13 cellular contexts compared by ENCODE assay signal in the genomic region with DNA sequence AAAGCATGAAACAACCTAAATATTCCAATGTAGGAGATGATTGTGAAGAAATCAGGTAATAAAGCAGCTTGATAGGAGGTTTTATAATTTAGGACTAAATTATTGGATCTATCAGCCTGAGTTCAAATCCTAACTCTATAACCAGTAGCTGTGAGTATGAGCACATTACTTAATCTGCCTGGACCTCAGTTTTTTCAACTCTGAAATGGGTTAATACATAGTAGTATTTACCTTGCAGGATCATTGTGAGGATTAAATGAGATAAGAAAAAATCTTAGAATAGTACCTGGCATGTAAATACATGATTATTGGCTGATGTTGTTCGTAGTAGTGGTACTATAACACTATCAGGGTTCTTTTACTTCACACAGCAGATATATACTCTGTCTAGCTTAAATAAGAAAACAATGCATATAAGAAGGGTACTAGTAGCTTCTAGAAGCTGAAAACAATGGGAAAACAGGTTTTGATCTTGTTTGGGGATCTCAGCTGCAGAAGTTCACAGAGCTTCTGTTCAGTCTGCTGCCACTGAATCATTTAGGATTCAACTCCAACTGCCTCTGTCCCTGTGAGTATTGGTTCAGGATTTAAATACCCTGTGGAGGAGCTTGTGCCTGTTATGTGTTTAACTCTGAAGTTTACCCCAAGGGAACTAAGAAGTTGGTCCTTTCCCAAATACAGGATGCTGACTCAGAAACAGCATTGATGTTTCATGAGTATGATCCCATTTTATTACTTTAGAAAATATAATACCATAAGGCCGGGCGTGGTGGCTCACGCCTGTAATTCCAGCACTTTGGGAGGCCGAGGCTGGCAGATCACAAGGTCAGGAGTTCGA. TPM values are rescaled to one million over a fixed set of nuclear protein-coding genes. Genes with fewer than 3 reads are reported as not detected.
DNase-seq lines count a peak whose midpoint lies in the region; TF ChIP-seq lines count a peak whose summit lies in the region.
"Had no signal": no experiment of that assay in that cellular context is flagged by ENCODE, and none has a peak within 500 bp of the region (broad histone marks: within the 10 kb centered on the region; RNA-seq: fewer than 3 reads in every experiment).

No MANE protein-coding gene starts in this region.

- H3K27ac ChIP-seq in left ventricle myocardium inferior (replicated peaks) (peak overlapping the region; percentile 71), right atrium auricular region (no peak overlapping the region), breast epithelium (peak overlapping the region; percentile 61 to 67), vagina (peak overlapping the region; percentile 5)

- peak overlapping the region in 4 of 6 donors; percentile 6 to 49 (median 25) for H3K27ac Mint-ChIP-seq in immature natural killer cell
- H3K27ac Mint-ChIP-seq: activated T-cell treated with anti-CD3 and anti-CD28 coated beads, Interleukin-2, amount 50 U/mL, for 24 hours; type B pancreatic cell had no signal

- TF ChIP-seq POLR2A in breast epithelium (IDR thresholded peaks at IDR 0.05) = no peak
- TF ChIP-seq POLR2A in vagina (IDR thresholded peaks at IDR 0.05) = no peak

- no peaks in the 10 kb centered on the region for H3K27me3 ChIP-seq in left ventricle myocardium inferior (ENCODE audit: low read depth)
- no peaks in the 10 kb centered on the region for H3K27me3 ChIP-seq in right atrium auricular region
- no peaks in the 10 kb centered on the region for H3K27me3 ChIP-seq in breast epithelium
- H3K27me3 ChIP-seq in vagina = no peaks in the 10 kb centered on the region

- peaks cover 38 to 52% of the 10 kb centered on the region in 2 donors for H3K4me1 Mint-ChIP-seq in immature natural killer cell

- TF ChIP-seq CTCF in left ventricle myocardium inferior (IDR thresholded peaks at IDR 0.05; ENCODE audit: borderline replicate concordance) (no peak), right atrium auricular region (IDR thresholded peaks at IDR 0.05) (no peak), breast epithelium (IDR thresholded peaks at IDR 0.05) (no peak), vagina (IDR thresholded peaks at IDR 0.05) (no peak)

- intact Hi-C loops in left ventricle myocardium inferior (cut with micrococcal nuclease) = no loop called here
- intact Hi-C loops in breast epithelium (cut with DNase I; ENCODE audit: low total_unique reads) = loop anchor here (5.0 kb wide), 1 partner anchor 337 kb away; no protein-coding TSS in a partner anchor
- intact Hi-C loops in vagina (cut with DNase I) = no loop called here

- H3K36me3 Mint-ChIP-seq in immature natural killer cell = peaks cover 3 to 13% (median 9%) of the 10 kb centered on the region in 3 donors

- DNase-seq in left ventricle myocardium inferior (no peak), right atrium auricular region (ENCODE audit: low spot score) (no peak), breast epithelium (ENCODE audit: low spot score in 2 of 2) (no peak), immature natural killer cell (no peak), vagina (ENCODE audit: extremely low spot score in 2 of 2) (peak in 1 of 2 donors; percentile 37), activated gamma-delta T cell treated with Interleukin-2 at 50 U/mL for 16 hours (no peak), HuH-7 (ENCODE audit: low spot score) (no peak), RKO (ENCODE audit: low spot score) (no peak)
- DNase-seq: activated CD4-positive, alpha-beta T cell treated with anti-CD3 and anti-CD28 coated beads for 1 hour; activated T-cell treated with anti-CD3 and anti-CD28 coated beads, Interleukin-2, amount 50 U/mL, for 24 hours; aorta; stimulated activated CD4-positive, alpha-beta T cell treated with anti-CD3 and anti-CD28 coated beads, Interleukin-12 subunit alpha, Interleukin-12 subunit beta, amount 100 ng/mL, for 4 hours had no signal

- H3K4me1 ChIP-seq in left ventricle myocardium inferior = peaks cover 57% of the 10 kb centered on the region
- H3K4me1 ChIP-seq in right atrium auricular region = peaks cover 0 to 14% of the 10 kb centered on the region in 2 donors
- peaks cover 0 to 4% of the 10 kb centered on the region in 2 donors for H3K4me1 ChIP-seq in breast epithelium
- H3K4me1 ChIP-seq in vagina = peaks cover 24% of the 10 kb centered on the region

- H3K36me3 ChIP-seq in left ventricle myocardium inferior = no peaks in the 10 kb centered on the region
- no peaks in the 10 kb centered on the region for H3K36me3 ChIP-seq in right atrium auricular region
- H3K36me3 ChIP-seq in breast epithelium = no peaks in the 10 kb centered on the region
- no peaks in the 10 kb centered on the region for H3K36me3 ChIP-seq in vagina

- no peak overlapping the region for H3K4me3 Mint-ChIP-seq in immature natural killer cell
- H3K4me3 Mint-ChIP-seq: activated T-cell treated with anti-CD3 and anti-CD28 coated beads, Interleukin-2, amount 50 U/mL, for 24 hours; type B pancreatic cell had no signal

- H3K27me3 Mint-ChIP-seq in immature natural killer cell (ENCODE audit: low read depth in 3 of 3) = no peaks in the 10 kb centered on the region
- H3K27me3 Mint-ChIP-seq: activated T-cell treated with anti-CD3 and anti-CD28 coated beads, Interleukin-2, amount 50 U/mL, for 24 hours; type B pancreatic cell had no signal

- H3K9me3 Mint-ChIP-seq in immature natural killer cell = no peaks in the 10 kb centered on the region
- H3K9me3 Mint-ChIP-seq: activated T-cell treated with anti-CD3 and anti-CD28 coated beads, Interleukin-2, amount 50 U/mL, for 24 hours; type B pancreatic cell had no signal

- H3K9me3 ChIP-seq in left ventricle myocardium inferior (replicated peaks) = no peaks in the 10 kb centered on the region
- H3K9me3 ChIP-seq in right atrium auricular region = no peaks in the 10 kb centered on the region
- H3K9me3 ChIP-seq in breast epithelium = no peaks in the 10 kb centered on the region
- no peaks in the 10 kb centered on the region for H3K9me3 ChIP-seq in vagina

- no peak overlapping the region for H3K4me3 ChIP-seq in left ventricle myocardium inferior
- H3K4me3 ChIP-seq in right atrium auricular region = no peak overlapping the region
- no peak overlapping the region for H3K4me3 ChIP-seq in breast epithelium
- no peak overlapping the region for H3K4me3 ChIP-seq in vagina

RNA-seq across cellular contexts. Expression of gene KAT2B, which starts 34.2 kb away (rescaled TPM):
- total RNA-seq in left ventricle myocardium inferior = 94.3 TPM
- 10 to 100 TPM; 25.0 to 70.5 TPM for total RNA-seq in right atrium auricular region
- 10 to 100 TPM; 22.6 to 34.7 (median 34.0) TPM for total RNA-seq in breast epithelium
- polyA plus RNA-seq in immature natural killer cell = 10 to 100 TPM in 1 of 3 donors, 1 to 10 TPM in 2; 2.5 to 12.0 (median 5.8) TPM
- 41.0 TPM for total RNA-seq in vagina

Comparison
In these comparisons a context has a peak if more than half of its experiments do, and no peak if none do; other contexts are left out.
1. H3K27ac ChIP-seq: peak in left ventricle myocardium inferior (single experiment), breast epithelium (2 of 2) and vagina (single experiment); none in right atrium auricular region (0 of 2).